9 cellular contexts compared by ENCODE assay signal in the genomic region with DNA sequence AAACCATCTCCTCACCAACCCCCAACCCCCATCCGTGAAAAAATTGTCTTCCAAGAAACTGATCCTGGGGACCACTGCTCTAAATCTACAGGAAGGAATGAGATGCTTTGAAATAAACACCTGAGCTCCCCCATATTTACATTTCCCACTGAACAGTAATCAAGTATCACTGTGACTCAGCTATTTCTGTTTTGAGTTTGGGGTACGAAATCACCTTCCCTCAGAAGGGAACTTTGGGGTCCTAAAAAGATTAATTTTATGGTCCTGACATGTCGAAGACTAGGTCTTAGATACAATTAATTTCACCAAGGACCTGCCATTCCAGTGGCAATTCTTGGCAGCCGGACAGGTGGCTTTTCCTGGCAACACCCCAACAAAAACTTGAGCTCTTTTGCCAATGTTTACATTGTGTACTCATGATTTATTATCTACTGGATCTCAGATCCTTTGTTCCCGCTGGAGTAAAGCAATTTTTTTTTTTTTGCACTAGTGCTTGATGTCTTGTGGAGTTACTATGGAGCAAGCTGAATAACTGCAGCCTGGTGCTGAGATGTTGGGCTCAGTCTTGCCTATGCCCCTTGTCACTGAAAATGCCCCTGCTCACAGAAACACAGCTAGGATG. TPM values are rescaled to one million over a fixed set of nuclear protein-coding genes. Genes with fewer than 3 reads are reported as not detected.
A peak's percentile ranks its signal among the peaks of the same experiment; 100 is the strongest.
DNase-seq lines count a peak whose midpoint lies in the region; ATAC-seq, FAIRE-seq and TF ChIP-seq lines count a peak whose summit lies in the region.
"Had no signal": no experiment of that assay in that cellular context is flagged by ENCODE, and none has a peak within 500 bp of the region (broad histone marks: within the 10 kb centered on the region; RNA-seq: fewer than 3 reads in every experiment).

No MANE protein-coding gene starts in this region.

- no peaks in the 10 kb centered on the region for H3K27me3 ChIP-seq in endothelial cell of umbilical vein (ENCODE audit: control insufficient read depth in 2 of 2, insufficient read depth in 2 of 2, low read length in 2 of 2)
- H3K27me3 ChIP-seq: uterus had no signal

- TF ChIP-seq CTCF in endothelial cell of umbilical vein (IDR thresholded peaks at IDR 0.05; ENCODE audit: extremely low read depth in 1 of 2, insufficient read depth in 1 of 2, low read depth in 1 of 2, low read length in 2 of 2) = no peak
- no peak for TF ChIP-seq CTCF in retinal pigment epithelial cell (conservative IDR thresholded peaks at IDR 0.05; ENCODE audit: low read depth, low read length)

- H3K9me3 ChIP-seq in endothelial cell of umbilical vein (replicated peaks; ENCODE audit: control insufficient read depth, insufficient read depth, low read length) = no peaks in the 10 kb centered on the region
- H3K9me3 ChIP-seq: uterus had no signal

- no peak overlapping the region for H2AFZ ChIP-seq in endothelial cell of umbilical vein (ENCODE audit: low read depth, low read length)

- peaks cover 35% of the 10 kb centered on the region for H3K4me1 ChIP-seq in endothelial cell of umbilical vein (ENCODE audit: control insufficient read depth, extremely low read depth, insufficient read depth, low read length)

- intact Hi-C loops in endothelial cell of umbilical vein (cut with micrococcal nuclease) = loop anchor here (1.0 to 2.0 kb wide), 3 partner anchors 118 to 286 kb away; no protein-coding TSS in a partner anchor

- H3K9ac ChIP-seq in endothelial cell of umbilical vein (replicated peaks; ENCODE audit: extremely low read depth, insufficient read depth, low read length) = peak overlapping the region; percentile 30

- peak overlapping the region; percentile 62 for H3K4me2 ChIP-seq in endothelial cell of umbilical vein (ENCODE audit: insufficient read depth, low read length)

- TF ChIP-seq POLR2A in endothelial cell of umbilical vein (IDR thresholded peaks at IDR 0.05; ENCODE audit: low read depth, low read length) = no peak

- FAIRE-seq in endothelial cell of umbilical vein (lab: Jason Lieb, UNC) = peak; percentile 85

- POLR2A ChIA-PET in HEK293T (lab: Yijun Ruan, JAX) (interaction anchor here (1.9 kb wide), 1 partner anchor 15 kb away, joined by 9 read pairs; the partner anchor contains the start of gene SLFN5), endothelial cell of umbilical vein (lab: Charles Lee) (interaction anchor here (0.7 to 3.7 kb wide), 4 partner anchors 13 to 207 kb away, joined by 3 to 37 read pairs (median 3); partner anchors contain the start of genes SLFN11 and SLFN5)

- H3K36me3 ChIP-seq in endothelial cell of umbilical vein (ENCODE audit: control insufficient read depth in 2 of 2, extremely low read depth in 1 of 2, insufficient read depth in 2 of 2, low read length in 2 of 2) = peaks cover 0 to 7% of the 10 kb centered on the region in 2 experiments
- H3K36me3 ChIP-seq: uterus had no signal

- H3K27ac ChIP-seq in endothelial cell of umbilical vein (ENCODE audit: insufficient read depth, low read depth, low read length) = peak overlapping the region; percentile 19

- no TSS peak for BruUV-seq in endothelial cell of umbilical vein (replicated peaks; lab: Mats Ljungman, UMichigan)

- CTCF ChIA-PET in HEK293T (lab: Yijun Ruan, JAX) = interaction anchor here (0.6 to 0.8 kb wide), 3 partner anchors 14 to 661 kb away, joined by 4 to 8 read pairs (median 6); partner anchors contain the start of gene SLFN5
- CTCF ChIA-PET in endothelial cell of umbilical vein (lab: Charles Lee) = interaction anchor here (0.6 to 1.9 kb wide), 16 partner anchors 10 to 715 kb away, joined by 3 to 13 read pairs (median 4); no protein-coding TSS in a partner anchor

- DNase-seq in HEK293T (ENCODE audit: extremely low spot score) (no peak), NCI-H526 (lab: John Stamatoyannopoulos, UW) (peak; percentile 8 to 24), endothelial cell of umbilical vein (ENCODE audit: low read depth, low spot score) (peak; percentile 95), retinal pigment epithelial cell (ENCODE audit: low read depth) (peak; percentile 52), putamen (ENCODE audit: low spot score) (no peak)
- DNase-seq: activated T-cell treated with anti-CD3 and anti-CD28 coated beads, Interleukin-2, amount 50 U/mL, for 48 hours had no signal

- dilution Hi-C loops in endothelial cell of umbilical vein (cut with MboI; ENCODE audit: extremely low pct_ligation_motif_present, low sequenced_read_pairs) = no loop called here

- ATAC-seq in HG02973 (IDR thresholded peaks at IDR 0.05; ENCODE audit: unreplicated experiment) = no peak
- ATAC-seq in activated CD4-positive, CD25-positive, alpha-beta regulatory T cell treated with anti-CD3 and anti-CD28 coated beads, Interleukin-2, amount 50 U/mL, for 24 hours = no peak

- H3K4me3 ChIP-seq in endothelial cell of umbilical vein (replicated peaks in 1 of 3; ENCODE audit: insufficient read depth in 1 of 3, low read depth in 1 of 3, low read length in 3 of 3) (no peak overlapping the region), retinal pigment epithelial cell (ENCODE audit: low read length) (no peak overlapping the region)
- H3K4me3 ChIP-seq: uterus had no signal

- no peaks in the 10 kb centered on the region for H3K9me1 ChIP-seq in endothelial cell of umbilical vein (replicated peaks; ENCODE audit: control insufficient read depth, extremely low read depth, insufficient read depth, low read length)

- H3K79me2 ChIP-seq in endothelial cell of umbilical vein (ENCODE audit: control insufficient read depth, insufficient read depth, low read length) = no peaks in the 10 kb centered on the region

- H4K20me1 ChIP-seq in endothelial cell of umbilical vein (replicated peaks; ENCODE audit: control insufficient read depth, extremely low read depth, insufficient read depth, low read length) = no peaks in the 10 kb centered on the region

TF ChIP-seq in HEK293T, 16 proteins besides CTCF, POLR2A, EP300 and RAD21:
- TF ChIP-seq ZNF384 (IDR thresholded peaks at IDR 0.05) (0 out of 2 replicates have a peak, but pooled peaks have one; percentile 15), FOXA1 (IDR thresholded peaks at IDR 0.05) (no peak), FOXM1 (IDR thresholded peaks at IDR 0.05; ENCODE audit: borderline replicate concordance) (no peak), FOXK2 (IDR thresholded peaks at IDR 0.05) (no peak), TARDBP (IDR thresholded peaks at IDR 0.05) (no peak)

TF ChIP-seq in endothelial cell of umbilical vein, 7 proteins besides CTCF, POLR2A, EP300 and RAD21:
- TF ChIP-seq FOS (IDR thresholded peaks at IDR 0.05; ENCODE audit: borderline replicate concordance, insufficient read depth, low read length) (peak; percentile 39), MAX (IDR thresholded peaks at IDR 0.05; ENCODE audit: insufficient read depth, insufficient read length) (no peak), GATA2 (IDR thresholded peaks at IDR 0.05; ENCODE audit: insufficient read depth, insufficient read length, low read depth, low read length) (peak; percentile 99), POLR2AphosphoS5 (IDR thresholded peaks at IDR 0.05; ENCODE audit: insufficient read depth, low read depth, low read length) (peak; percentile 66), JUN (IDR thresholded peaks at IDR 0.05; ENCODE audit: borderline replicate concordance, insufficient read depth, insufficient read length, low read depth) (peak; percentile 36), EZH2 (IDR thresholded peaks at IDR 0.05; ENCODE audit: borderline replicate concordance, low read depth, low read length, severe bottlenecking) (no peak), MYC (IDR thresholded peaks at IDR 0.05; ENCODE audit: low read depth, low read length) (no peak)
TF ChIP-seq in endothelial cell of umbilical vein: peak in this region for 4.

RNA-seq across cellular contexts. Expression of gene SLFN5, which starts 14.3 kb away (rescaled TPM):
- 15.7 and 24.2 TPM in 2 replicates for total RNA-seq in endothelial cell of umbilical vein
- polyA plus RNA-seq in endothelial cell of umbilical vein = 3.2 and 4.5 TPM in 2 replicates
- 4.6 and 5.2 TPM in 2 replicates for polyA plus RNA-seq in endothelial cell of umbilical vein (2011; cell fraction: cytosol; rRNA removed)
- polyA plus RNA-seq in endothelial cell of umbilical vein (2011; cell fraction: nucleus; rRNA removed) = 5.3 and 5.4 TPM in 2 replicates
- 22.7 and 23.1 TPM in 2 replicates for polyA plus RNA-seq in endothelial cell of umbilical vein (2012)
- 22.3 and 23.1 TPM in 2 replicates for polyA minus RNA-seq in endothelial cell of umbilical vein
- polyA minus RNA-seq in endothelial cell of umbilical vein (2011; cell fraction: cytosol; rRNA and poly(A)+ RNA removed) = 7.9 TPM
- polyA minus RNA-seq in endothelial cell of umbilical vein (2011; cell fraction: nucleus; rRNA and poly(A)+ RNA removed) = 9.7 and 11.1 TPM in 2 replicates

Comparison
In these comparisons a context has a peak if more than half of its experiments do, and no peak if none do; other contexts are left out.
1. DNase-seq: peak in NCI-H526 (2 of 2), endothelial cell of umbilical vein (single experiment) and retinal pigment epithelial cell (single experiment); none in HEK293T (single experiment) and putamen (single experiment).